33 cellular contexts compared by ENCODE assay signal in genomic region chr6:12129523-12129922, GRCh38.
DNase-seq lines count a peak whose midpoint lies in the region; ATAC-seq and TF ChIP-seq lines count a peak whose summit lies in the region.
"Had no signal": no experiment of that assay in that cellular context is flagged by ENCODE, and none has a peak within 500 bp of the region (broad histone marks: within the 10 kb centered on the region; RNA-seq: fewer than 3 reads in every experiment).

No MANE protein-coding gene starts in this region.

- DNase-seq in SK-N-SH (no peak), activated T-cell treated with anti-CD3 and anti-CD28 coated beads for 4 hours (no peak)
- no peak for DNase-seq in activated T-cell treated with anti-CD3 and anti-CD28 coated beads, Interleukin-2, amount 50 U/mL, for 72 hours
- DNase-seq in activated naive CD8-positive, alpha-beta T cell treated with anti-CD3 and anti-CD28 coated beads, Interleukin-2, amount 50 U/mL, for 24 hours, result no peak
- DNase-seq: 8988T; ACHN; AML-193; BE2C; C1 segment of cervical spinal cord; Caco-2; Calu3; CD4-positive, alpha-beta memory T cell; CD4-positive, alpha-beta T cell; CD4-positive, CD25-positive, alpha-beta regulatory T cell; CD8-positive, alpha-beta memory T cell; CD8-positive, alpha-beta T cell; COR-L47; DMS 273 treated with DMSO at 0.1 percent for 48 hours; DMS153; DMS53; DMS79; DMS79 treated with DMSO at 0.1 percent for 48 hours; DND-41; EL had no signal

- H2AFZ ChIP-seq in SK-N-SH (ENCODE audit: low read depth), result no peak overlapping the region

- H3K4me1 ChIP-seq in SK-N-SH (ENCODE audit: control insufficient read depth in 1 of 2, insufficient read depth in 2 of 2, low read depth in 1 of 2, low read length in 1 of 2), result peaks cover 0 to 14% of the 10 kb centered on the region in 2 experiments; a peak in 3 of 4 replicates
- H3K4me1 ChIP-seq: BE2C, BLaER1, Caco-2 had no signal

- H3K36me3 ChIP-seq in SK-N-SH (replicated peaks in 1 of 2; ENCODE audit: control insufficient read depth in 1 of 2, insufficient read depth in 2 of 2, low read length in 1 of 2), result peaks cover 10 to 11% of the 10 kb centered on the region in 2 experiments
- H3K36me3 ChIP-seq: BE2C had no signal

- peak overlapping the region; percentile 33 for H3K27ac Mint-ChIP-seq in activated T-cell treated with anti-CD3 and anti-CD28 coated beads, Interleukin-2, amount 50 U/mL, for 72 hours
- H3K27ac Mint-ChIP-seq in activated naive CD8-positive, alpha-beta T cell, result peak overlapping the region; percentile 23
- no peak overlapping the region for H3K27ac Mint-ChIP-seq in activated naive CD8-positive, alpha-beta T cell treated with anti-CD3 and anti-CD28 coated beads, Interleukin-2, amount 50 U/mL, for 24 hours
- H3K27ac Mint-ChIP-seq: B cell; CD14-positive monocyte; CD4-positive, alpha-beta memory T cell; CD4-positive, alpha-beta T cell; CD4-positive, CD25-positive, alpha-beta regulatory T cell; CD8-positive, alpha-beta T cell had no signal

- H3K9ac ChIP-seq in SK-N-SH, result no peak overlapping the region
- H3K9ac ChIP-seq: BLaER1; BLaER1 treated with 17β-estradiol and CSF1 and Interleukin-3, amounts not matched to agents 10 nM and 100 nM had no signal

- no peak overlapping the region for H3K27ac ChIP-seq in SK-N-SH (ENCODE audit: low read depth in 2 of 2, low read length in 1 of 2)
- H3K27ac ChIP-seq: 22Rv1; A549; BLaER1; BLaER1 treated with 17β-estradiol and CSF1 and Interleukin-3, amounts not matched to agents 10 nM and 100 nM; C4-2B had no signal

- no peak for TF ChIP-seq CTCF in SK-N-SH (IDR thresholded peaks at IDR 0.05)

- no peaks in the 10 kb centered on the region for H3K27me3 ChIP-seq in SK-N-SH (ENCODE audit: insufficient read depth)
- H3K27me3 ChIP-seq: BE2C; BLaER1; BLaER1 treated with 17β-estradiol and CSF1 and Interleukin-3, amounts not matched to agents 10 nM and 100 nM had no signal

- H3K9me3 Mint-ChIP-seq in activated T-cell treated with anti-CD3 and anti-CD28 coated beads, Interleukin-2, amount 50 U/mL, for 72 hours, result peaks cover 0 to 2% of the 10 kb centered on the region in 2 donors
- H3K9me3 Mint-ChIP-seq in activated naive CD8-positive, alpha-beta T cell (ENCODE audit: low read depth), result no peaks in the 10 kb centered on the region
- H3K9me3 Mint-ChIP-seq in activated naive CD8-positive, alpha-beta T cell treated with anti-CD3 and anti-CD28 coated beads, Interleukin-2, amount 50 U/mL, for 24 hours, result no peaks in the 10 kb centered on the region
- H3K9me3 Mint-ChIP-seq: CD4-positive, alpha-beta memory T cell; CD4-positive, alpha-beta T cell; CD4-positive, CD25-positive, alpha-beta regulatory T cell; CD8-positive, alpha-beta memory T cell; CD8-positive, alpha-beta T cell had no signal

- no peaks in the 10 kb centered on the region for H3K9me3 ChIP-seq in SK-N-SH
- H3K9me3 ChIP-seq: A549; BE2C; BLaER1; BLaER1 treated with 17β-estradiol and CSF1 and Interleukin-3, amounts not matched to agents 10 nM and 100 nM; Caco-2 had no signal

- TF ChIP-seq EP300 in SK-N-SH (IDR thresholded peaks at IDR 0.05; ENCODE audit: borderline replicate concordance in 1 of 2, low read depth in 1 of 2, low read length in 1 of 2), result no peak

- no peak for ATAC-seq in SK-N-SH treated with all-trans-retinoic acid at 6 μM for 48 hours
- ATAC-seq in activated T-cell treated with anti-CD3 and anti-CD28 coated beads, Interleukin-2, amount 50 U/mL, for 72 hours (replicated peaks in 1 of 2), result no peak
- no peak for ATAC-seq in activated naive CD8-positive, alpha-beta T cell treated with anti-CD3 and anti-CD28 coated beads, Interleukin-2, amount 50 U/mL, for 24 hours
- ATAC-seq: A549; CD8-positive, alpha-beta T cell had no signal

- H3K27me3 Mint-ChIP-seq in activated T-cell treated with anti-CD3 and anti-CD28 coated beads, Interleukin-2, amount 50 U/mL, for 72 hours (ENCODE audit: low read depth), result no peaks in the 10 kb centered on the region
- no peaks in the 10 kb centered on the region for H3K27me3 Mint-ChIP-seq in activated naive CD8-positive, alpha-beta T cell
- no peaks in the 10 kb centered on the region for H3K27me3 Mint-ChIP-seq in activated naive CD8-positive, alpha-beta T cell treated with anti-CD3 and anti-CD28 coated beads, Interleukin-2, amount 50 U/mL, for 24 hours
- H3K27me3 Mint-ChIP-seq: B cell; CD4-positive, alpha-beta memory T cell; CD4-positive, alpha-beta T cell; CD4-positive, CD25-positive, alpha-beta regulatory T cell; CD8-positive, alpha-beta memory T cell had no signal

- no peaks in the 10 kb centered on the region for H4K20me1 ChIP-seq in SK-N-SH (ENCODE audit: insufficient read depth)

- no peak for TF ChIP-seq RAD21 in SK-N-SH (IDR thresholded peaks at IDR 0.05; ENCODE audit: low read length)

- H3K4me2 ChIP-seq in SK-N-SH, result no peak overlapping the region
- H3K4me2 ChIP-seq: A549; BLaER1; BLaER1 treated with 17β-estradiol and CSF1 and Interleukin-3, amounts not matched to agents 10 nM and 100 nM had no signal

- POLR2A ChIA-PET in SK-N-SH (lab: Yijun Ruan, JAX), result no interaction called here

- H3K79me2 ChIP-seq in SK-N-SH (ENCODE audit: insufficient read depth), result 0 out of 2 replicates have a peak, but pooled peaks cover 14% of the 10 kb centered on the region

- 44% methylated on average over 1 of the region's 1 CpG for WGBS in SK-N-SH (ENCODE audit: low lambda C conversion rate)

- peaks cover 7% of the 10 kb centered on the region for H3F3A ChIP-seq in SK-N-SH (replicated peaks; ENCODE audit: insufficient read depth)

- H3K4me3 ChIP-seq in SK-N-SH (ENCODE audit: low read depth in 2 of 2, low read length in 1 of 2), result no peak overlapping the region
- H3K4me3 ChIP-seq: A549; BLaER1; BLaER1 treated with 17β-estradiol and CSF1 and Interleukin-3, amounts not matched to agents 10 nM and 100 nM had no signal

- no peaks in the 10 kb centered on the region for H3K9me2 ChIP-seq in SK-N-SH

- CTCF ChIA-PET in SK-N-SH (lab: Yijun Ruan, JAX), result interaction anchor here (1.2 kb wide), 1 partner anchor 105 kb away, joined by 3 read pairs; no protein-coding TSS in a partner anchor

- H3K4me1 Mint-ChIP-seq in activated T-cell treated with anti-CD3 and anti-CD28 coated beads, Interleukin-2, amount 50 U/mL, for 72 hours (ENCODE audit: low read depth), result peaks cover 28% of the 10 kb centered on the region
- H3K4me1 Mint-ChIP-seq in activated naive CD8-positive, alpha-beta T cell (ENCODE audit: low read depth), result peaks cover 38% of the 10 kb centered on the region
- H3K4me1 Mint-ChIP-seq in activated naive CD8-positive, alpha-beta T cell treated with anti-CD3 and anti-CD28 coated beads, Interleukin-2, amount 50 U/mL, for 24 hours, result peaks cover 24% of the 10 kb centered on the region

- peaks cover 6 to 30% of the 10 kb centered on the region in 2 donors for H3K36me3 Mint-ChIP-seq in activated T-cell treated with anti-CD3 and anti-CD28 coated beads, Interleukin-2, amount 50 U/mL, for 72 hours (ENCODE audit: insufficient read depth in 2 of 2)
- H3K36me3 Mint-ChIP-seq in activated naive CD8-positive, alpha-beta T cell, result peaks cover 26% of the 10 kb centered on the region
- peaks cover 48% of the 10 kb centered on the region for H3K36me3 Mint-ChIP-seq in activated naive CD8-positive, alpha-beta T cell treated with anti-CD3 and anti-CD28 coated beads, Interleukin-2, amount 50 U/mL, for 24 hours (ENCODE audit: low read depth)

- H3K4me3 Mint-ChIP-seq in activated T-cell treated with anti-CD3 and anti-CD28 coated beads, Interleukin-2, amount 50 U/mL, for 72 hours, result no peak overlapping the region
- no peak overlapping the region for H3K4me3 Mint-ChIP-seq in activated naive CD8-positive, alpha-beta T cell
- H3K4me3 Mint-ChIP-seq in activated naive CD8-positive, alpha-beta T cell treated with anti-CD3 and anti-CD28 coated beads, Interleukin-2, amount 50 U/mL, for 24 hours, result no peak overlapping the region
- H3K4me3 Mint-ChIP-seq: B cell; CD14-positive monocyte; CD4-positive, alpha-beta memory T cell; CD4-positive, alpha-beta T cell; CD4-positive, CD25-positive, alpha-beta regulatory T cell; CD8-positive, alpha-beta T cell had no signal

TF ChIP-seq in SK-N-SH treated with all-trans-retinoic acid at 6 μM for 48 hours, 23 proteins besides CTCF, POLR2A, EP300 and RAD21 (continues in another document):
- peak; percentile 66 for TF ChIP-seq CREB5 (CRISPR knock-in tag; IDR thresholded peaks at IDR 0.05; ENCODE audit: low read depth)
- no peak for TF ChIP-seq ESRRG (CRISPR knock-in tag; IDR thresholded peaks at IDR 0.05)
- no peak for TF ChIP-seq TOX (CRISPR knock-in tag; IDR thresholded peaks at IDR 0.05; ENCODE audit: borderline replicate concordance)
- TF ChIP-seq ZFP3 (CRISPR knock-in tag; IDR thresholded peaks at IDR 0.05), result peak; percentile 52; the same call in 1 of the 2 replicates
- peak; percentile 78; the same call in 1 of the 2 replicates for TF ChIP-seq SNAI2 (CRISPR knock-in tag; IDR thresholded peaks at IDR 0.05)

TF ChIP-seq in SK-N-SH, 30 proteins besides CTCF, POLR2A, EP300 and RAD21:
- TF ChIP-seq IRF3 (IDR thresholded peaks at IDR 0.05; ENCODE audit: low read depth, low read length), result no peak
- TF ChIP-seq POLR2AphosphoS5 (IDR thresholded peaks at IDR 0.05; ENCODE audit: low read depth, low read length), result no peak
- no peak for TF ChIP-seq NRF1 (IDR thresholded peaks at IDR 0.05; ENCODE audit: low read depth, low read length)
- no peak for TF ChIP-seq RXRA (IDR thresholded peaks at IDR 0.05; ENCODE audit: borderline replicate concordance, low read depth)
- no peak for TF ChIP-seq GABPA (IDR thresholded peaks at IDR 0.05; ENCODE audit: low read depth)
- TF ChIP-seq CHD2 (IDR thresholded peaks at IDR 0.05; ENCODE audit: low read length, partially characterized antibody), result no peak
- TF ChIP-seq FOXM1 (IDR thresholded peaks at IDR 0.05; ENCODE audit: low read depth), result no peak
- no peak for TF ChIP-seq FOXJ3 (CRISPR knock-in tag; IDR thresholded peaks at IDR 0.05)
- TF ChIP-seq USF1 (IDR thresholded peaks at IDR 0.05; ENCODE audit: borderline replicate concordance, low read depth), result no peak
